In genomic region chr5:158039911-158040347, GRCh38 we compare ENCODE assay signal across 15 cellular contexts.
A peak's percentile ranks its signal among the peaks of the same experiment; 100 is the strongest.
DNase-seq lines count a peak whose midpoint lies in the region; ATAC-seq and TF ChIP-seq lines count a peak whose summit lies in the region.
"Had no signal": no experiment of that assay in that cellular context is flagged by ENCODE, and none has a peak within 500 bp of the region (broad histone marks: within the 10 kb centered on the region; RNA-seq: fewer than 3 reads in every experiment).

No MANE protein-coding gene starts in this region.

- POLR2A ChIA-PET in CD4-positive, alpha-beta T cell (lab: Charles Lee), result interaction anchor here (0.6 kb wide), 1 partner anchor 794 kb away, joined by 3 read pairs; no protein-coding TSS in a partner anchor

- TF ChIP-seq POLR2A in esophagus muscularis mucosa (IDR thresholded peaks at IDR 0.05; ENCODE audit: low read depth), result no peak

- intact Hi-C loops in CD4-positive, alpha-beta T cell (cut with DNase I, micrococcal nuclease), result no loop called here
- intact Hi-C loops in esophagus muscularis mucosa (cut with DNase I), result no loop called here

- no peak overlapping the region for H3K27ac ChIP-seq in CD4-positive, alpha-beta T cell (ENCODE audit: low read depth, low read length)
- no peak overlapping the region for H3K27ac ChIP-seq in esophagus muscularis mucosa (replicated peaks in 1 of 4)
- H3K27ac ChIP-seq: A549, SJSA1, tibial artery had no signal

- H3K27ac Mint-ChIP-seq in stimulated activated naive CD8-positive, alpha-beta T cell treated with anti-CD3 and anti-CD28 coated beads, Interleukin-15, amount 100 ng/mL, for 72 hours, result no peak overlapping the region
- H3K27ac Mint-ChIP-seq in CD4-positive, alpha-beta T cell, result no peak overlapping the region

- no peak overlapping the region for H3K4me3 Mint-ChIP-seq in stimulated activated naive CD8-positive, alpha-beta T cell treated with anti-CD3 and anti-CD28 coated beads, Interleukin-15, amount 100 ng/mL, for 72 hours
- no peak overlapping the region for H3K4me3 Mint-ChIP-seq in CD4-positive, alpha-beta T cell

- no peaks in the 10 kb centered on the region for H3K4me1 ChIP-seq in esophagus muscularis mucosa
- H3K4me1 ChIP-seq: A549, tibial artery had no signal

- DNase-seq in stimulated activated naive CD8-positive, alpha-beta T cell treated with anti-CD3 and anti-CD28 coated beads, Interleukin-15, amount 100 ng/mL, for 72 hours, result no peak
- DNase-seq in stimulated activated naive CD8-positive, alpha-beta T cell treated with anti-CD3 and anti-CD28 coated beads, Interleukin-15, Interleukin-2, amounts not matched to agents 100 U/mL and 50 U/mL, for 24 hours, result no peak
- DNase-seq in NCI-H2107 treated with DMSO at 0.1 percent for 48 hours (lab: John Stamatoyannopoulos, UW; ENCODE audit: unreplicated experiment) (no peak), NCI-H128 (lab: John Stamatoyannopoulos, UW; ENCODE audit: unreplicated experiment) (no peak), esophagus muscularis mucosa (ENCODE audit: extremely low spot score) (no peak)
- no peak for DNase-seq in CD4-positive, alpha-beta T cell
- DNase-seq: activated naive CD4-positive, alpha-beta T cell treated with anti-CD3 and anti-CD28 coated beads, Interleukin-2, amount 50 U/mL, for 16 hours; head of caudate nucleus; NCI-H1694; NCI-H82; tibial artery had no signal

- no peak for TF ChIP-seq EP300 in esophagus muscularis mucosa (IDR thresholded peaks at IDR 0.05)

- TF ChIP-seq CTCF in CD4-positive, alpha-beta T cell (IDR thresholded peaks at IDR 0.05), result no peak
- TF ChIP-seq CTCF in esophagus muscularis mucosa (IDR thresholded peaks at IDR 0.05), result no peak

- no peak overlapping the region for H3K4me3 ChIP-seq in esophagus muscularis mucosa
- H3K4me3 ChIP-seq: A549, SJSA1, tibial artery had no signal

- 88% methylated on average over 2 of the region's 2 CpGs for WGBS in esophagus muscularis mucosa

- H3K27me3 Mint-ChIP-seq in stimulated activated naive CD8-positive, alpha-beta T cell treated with anti-CD3 and anti-CD28 coated beads, Interleukin-15, amount 100 ng/mL, for 72 hours, result no peaks in the 10 kb centered on the region
- H3K27me3 Mint-ChIP-seq in CD4-positive, alpha-beta T cell, result peaks cover 6% of the 10 kb centered on the region

- no peaks in the 10 kb centered on the region for H3K4me1 Mint-ChIP-seq in stimulated activated naive CD8-positive, alpha-beta T cell treated with anti-CD3 and anti-CD28 coated beads, Interleukin-15, amount 100 ng/mL, for 72 hours
- no peaks in the 10 kb centered on the region for H3K4me1 Mint-ChIP-seq in CD4-positive, alpha-beta T cell (ENCODE audit: low read depth)

- H3K36me3 Mint-ChIP-seq in CD4-positive, alpha-beta T cell (ENCODE audit: low read depth), result no peaks in the 10 kb centered on the region

- CTCF ChIA-PET in CD4-positive, alpha-beta T cell (lab: Charles Lee), result no interaction called here

- peak; percentile 45 for ATAC-seq in stimulated activated naive CD8-positive, alpha-beta T cell treated with anti-CD3 and anti-CD28 coated beads, Interleukin-15, amount 100 ng/mL, for 72 hours
- ATAC-seq in stimulated activated naive CD8-positive, alpha-beta T cell treated with anti-CD3 and anti-CD28 coated beads, Interleukin-15, Interleukin-2, amounts not matched to agents 100 U/mL and 50 U/mL, for 24 hours, result no peak
- peak; percentile 85 for ATAC-seq in GM21786 (IDR thresholded peaks at IDR 0.05; ENCODE audit: unreplicated experiment)
- ATAC-seq in HG03439 (IDR thresholded peaks at IDR 0.05; ENCODE audit: unreplicated experiment), result peak; percentile 93
- no peak for ATAC-seq in CD4-positive, alpha-beta T cell (ENCODE audit: poor library complexity)
- ATAC-seq: A549 had no signal

- H3K9me3 Mint-ChIP-seq in stimulated activated naive CD8-positive, alpha-beta T cell treated with anti-CD3 and anti-CD28 coated beads, Interleukin-15, amount 100 ng/mL, for 72 hours, result peaks cover 7 to 18% of the 10 kb centered on the region in 2 donors
- H3K9me3 Mint-ChIP-seq in CD4-positive, alpha-beta T cell, result peaks cover 4% of the 10 kb centered on the region

- no peaks in the 10 kb centered on the region for H3K27me3 ChIP-seq in CD4-positive, alpha-beta T cell (ENCODE audit: control insufficient read depth, insufficient read depth, low read length)
- no peaks in the 10 kb centered on the region for H3K27me3 ChIP-seq in esophagus muscularis mucosa
- H3K27me3 ChIP-seq: SJSA1, tibial artery had no signal

- H3K36me3 ChIP-seq in esophagus muscularis mucosa, result no peaks in the 10 kb centered on the region
- H3K36me3 ChIP-seq: SJSA1, tibial artery had no signal

- no peaks in the 10 kb centered on the region for H3K9me3 ChIP-seq in CD4-positive, alpha-beta T cell (ENCODE audit: control insufficient read depth, low read length)
- peaks cover 0 to 5% (median 3%) of the 10 kb centered on the region in 4 donors for H3K9me3 ChIP-seq in esophagus muscularis mucosa

Comparison
In these comparisons a context has a peak if more than half of its experiments do, and no peak if none do; other contexts are left out.
1. ATAC-seq: peak in stimulated activated naive CD8-positive, alpha-beta T cell treated with anti-CD3 and anti-CD28 coated beads, Interleukin-15, amount 100 ng/mL, for 72 hours (single experiment), GM21786 (single experiment) and HG03439 (single experiment); none in stimulated activated naive CD8-positive, alpha-beta T cell treated with anti-CD3 and anti-CD28 coated beads, Interleukin-15, Interleukin-2, amounts not matched to agents 100 U/mL and 50 U/mL, for 24 hours (single experiment) and CD4-positive, alpha-beta T cell (single experiment).